ENCODE assay signal across 22 cellular contexts in genomic region chr12:71945121-71945520, GRCh38.
"Had no signal": no experiment of that assay in that cellular context is flagged by ENCODE, and none has a peak within 500 bp of the region (broad histone marks: within the 10 kb centered on the region; RNA-seq: fewer than 3 reads in every experiment).

No MANE protein-coding gene starts in this region.

- ATAC-seq: activated CD4-positive, CD25-positive, alpha-beta regulatory T cell treated with anti-CD3 and anti-CD28 coated beads, Interleukin-2, amount 50 U/mL, for 24 hours; activated naive CD8-positive, alpha-beta T cell treated with anti-CD3 and anti-CD28 coated beads, Interleukin-2, amount 50 U/mL, for 24 hours; activated T-cell treated with anti-CD3 and anti-CD28 coated beads, Interleukin-2, amount 50 U/mL, for 4 hours; left lung; natural killer cell treated with Interleukin-12 subunit alpha and Interleukin-12 subunit beta and Interleukin-15 and Interleukin-18, amount 100 ng/mL, for 72 hours; stimulated activated memory B cell treated with anti-CD40 and anti-IgM and Interleukin-4, amounts not matched to agents 10 μg/mL and 1 μg/mL and 100 μg/mL, for 72 hours had no signal

- DNase-seq: activated CD4-positive, alpha-beta T cell treated with anti-CD3 and anti-CD28 coated beads, Interleukin-2, amount 10 ng/mL, durations not matched to agents 7 days and 5 days; activated CD8-positive, alpha-beta memory T cell treated with anti-CD3 and anti-CD28 coated beads, Interleukin-2, amount 50 U/mL, for 4 hours; activated effector memory CD4-positive, alpha-beta T cell treated with Interleukin-2 at 50 U/mL for 16 hours; activated naive CD4-positive, alpha-beta T cell treated with anti-CD3 and anti-CD28 coated beads, Interleukin-2, amount 10 ng/mL, durations not matched to agents 7 days and 5 days; activated naive CD8-positive, alpha-beta T cell treated with anti-CD3 and anti-CD28 coated beads, Interleukin-2, amount 50 U/mL, for 24 hours; activated T-cell treated with anti-CD3 and anti-CD28 coated beads, Interleukin-2, amount 50 U/mL, for 4 hours; aorta; brain microvascular endothelial cell; central memory CD4-positive, alpha-beta T cell; dorsolateral prefrontal cortex; erythroblast; head of caudate nucleus; left lung; posterior cingulate gyrus; retina; spleen; stimulated activated CD4-positive, alpha-beta T cell treated with anti-CD3 and anti-CD28 coated beads, Interleukin-4, amount 100 ng/mL, for 4 hours; testis; upper lobe of left lung had no signal

- H3K4me3 ChIP-seq: dorsolateral prefrontal cortex, left lung, spleen, testis, upper lobe of left lung had no signal
